10 cellular contexts compared by ENCODE assay signal in genomic region chr13:44648392-44649117, GRCh38.
DNase-seq lines count a peak whose midpoint lies in the region; ATAC-seq, FAIRE-seq and TF ChIP-seq lines count a peak whose summit lies in the region.
"Had no signal": no experiment of that assay in that cellular context is flagged by ENCODE, and none has a peak within 500 bp of the region (broad histone marks: within the 10 kb centered on the region; RNA-seq: fewer than 3 reads in every experiment).

No MANE protein-coding gene starts in this region.

- H3K9me3 ChIP-seq in HUES64 (ENCODE audit: insufficient read depth, low read depth, low read length) (no peaks in the 10 kb centered on the region), K562 (replicated peaks; ENCODE audit: control insufficient read depth, insufficient read depth, low read depth, low read length) (no peaks in the 10 kb centered on the region), osteoblast (ENCODE audit: low read depth, low read length) (no peaks in the 10 kb centered on the region), spleen (no peaks in the 10 kb centered on the region)
- H3K9me3 ChIP-seq: BLaER1 treated with 17β-estradiol and CSF1 and Interleukin-3, amounts not matched to agents 10 nM and 100 nM had no signal

- H3K9ac ChIP-seq in HUES64 (ENCODE audit: low read depth, low read length) (no peak overlapping the region), K562 (ENCODE audit: insufficient read depth in 1 of 2, low read depth in 2 of 2, low read length in 2 of 2) (no peak overlapping the region)
- H3K9ac ChIP-seq: BLaER1 treated with 17β-estradiol and CSF1 and Interleukin-3, amounts not matched to agents 10 nM and 100 nM had no signal

- TF ChIP-seq POLR2A in K562 (conservative IDR thresholded peaks at IDR 0.05) (no peak), spleen (IDR thresholded peaks at IDR 0.05) (no peak)

- TF ChIP-seq RAD21 in K562 (CRISPR knock-in tag; conservative IDR thresholded peaks at IDR 0.05 in 1 of 2, IDR thresholded peaks at IDR 0.05 in 1 of 2), result peak in 1 of 2 experiments; percentile 37; a peak in 2 of 4 replicates

- H3K4me3 ChIP-seq in HUES64 (ENCODE audit: low read length), result peak overlapping the region; percentile 33
- H3K4me3 ChIP-seq in K562, result no peak overlapping the region
- no peak overlapping the region for H3K4me3 ChIP-seq in osteoblast (ENCODE audit: insufficient read depth, low read length)
- H3K4me3 ChIP-seq in spleen, result no peak overlapping the region
- H3K4me3 ChIP-seq: BLaER1 treated with 17β-estradiol and CSF1 and Interleukin-3, amounts not matched to agents 10 nM and 100 nM had no signal

- H3K27me3 ChIP-seq in HUES64 (ENCODE audit: insufficient read depth, low read length), result no peaks in the 10 kb centered on the region
- no peaks in the 10 kb centered on the region; a peak in 1 of 5 replicates for H3K27me3 ChIP-seq in K562 (ENCODE audit: control insufficient read depth in 2 of 2, insufficient read depth in 2 of 2, low read length in 2 of 2)
- H3K27me3 ChIP-seq in osteoblast (ENCODE audit: insufficient read depth, low read length), result no peaks in the 10 kb centered on the region
- no peaks in the 10 kb centered on the region for H3K27me3 ChIP-seq in spleen (replicated peaks in 1 of 7)
- H3K27me3 ChIP-seq: BLaER1 treated with 17β-estradiol and CSF1 and Interleukin-3, amounts not matched to agents 10 nM and 100 nM had no signal

- DNase-seq in SIG-M5 treated with dmso at 0.1 percent for 504 hours (lab: John Stamatoyannopoulos, UW; ENCODE audit: unreplicated experiment) (peak; percentile 26), SIG-M5 (lab: John Stamatoyannopoulos, UW) (no peak), K562 (ENCODE audit: extremely low read depth in 1 of 4, low spot score in 3 of 4) (peak in 1 of 4 experiments; percentile 7), osteoblast (ENCODE audit: insufficient read length, low spot score, missing footprints) (peak; percentile 68), NCI-H1436 treated with DMSO at 0.1 percent for 48 hours (lab: John Stamatoyannopoulos, UW) (no peak), spleen (no peak), NCI-H2029 (lab: John Stamatoyannopoulos, UW) (no peak)
- DNase-seq: activated CD8-positive, alpha-beta memory T cell treated with anti-CD3 and anti-CD28 coated beads, Interleukin-2, amount 50 U/mL, for 4 hours had no signal

- CTCF ChIA-PET in K562 (lab: Yijun Ruan, JAX; ENCODE audit: low intra/inter-chr PET ratio), result interaction anchor here (0.8 kb wide), 1 partner anchor 165 kb away, joined by 4 read pairs; no protein-coding TSS in a partner anchor

- no peak for ATAC-seq in K562

- in situ Hi-C loops in K562 (cut with MboI), result no loop called here

- POLR2A ChIA-PET in K562 (lab: Yijun Ruan, JAX), result no interaction called here

- no peaks in the 10 kb centered on the region for H3K79me2 ChIP-seq in K562 (ENCODE audit: control insufficient read depth, insufficient read depth, low read length)
- H3K79me2 ChIP-seq in osteoblast (ENCODE audit: insufficient read depth, low read length), result no peaks in the 10 kb centered on the region

- no peaks in the 10 kb centered on the region for H4K20me1 ChIP-seq in K562 (replicated peaks; ENCODE audit: control insufficient read depth, insufficient read depth, low read length)
- no peaks in the 10 kb centered on the region for H4K20me1 ChIP-seq in osteoblast (ENCODE audit: insufficient read depth, low read length)
- H4K20me1 ChIP-seq: BLaER1 treated with 17β-estradiol and CSF1 and Interleukin-3, amounts not matched to agents 10 nM and 100 nM had no signal

- peak in 2 of 3 experiments; percentile 19 to 40; a peak in 2 of 6 replicates for TF ChIP-seq CTCF in K562 (IDR thresholded peaks at IDR 0.05 in 2 of 3, conservative IDR thresholded peaks at IDR 0.05 in 1 of 3; ENCODE audit: insufficient read depth in 2 of 3, low read depth in 1 of 3, low read length in 3 of 3)
- TF ChIP-seq CTCF in osteoblast (IDR thresholded peaks at IDR 0.05; ENCODE audit: extremely low read depth, low read depth, low read length), result peak; percentile 58
- peak in 4 of 11 experiments; percentile 15 to 25 (median 23) for TF ChIP-seq CTCF in spleen (IDR thresholded peaks at IDR 0.05 in 8 of 11, conservative IDR thresholded peaks at IDR 0.05 in 3 of 11)

- TF ChIP-seq EP300 in K562 (IDR thresholded peaks at IDR 0.05; ENCODE audit: low read length), result no peak

- H3K4me1 ChIP-seq in HUES64 (ENCODE audit: insufficient read depth, low read length) (peaks cover 19% of the 10 kb centered on the region), K562 (replicated peaks in 1 of 2; ENCODE audit: control insufficient read depth in 2 of 2, insufficient read depth in 2 of 2, low read length in 2 of 2) (no peaks in the 10 kb centered on the region), osteoblast (ENCODE audit: insufficient read depth, low read length) (peaks cover 5% of the 10 kb centered on the region), spleen (no peaks in the 10 kb centered on the region)
- H3K4me1 ChIP-seq: BLaER1 treated with 17β-estradiol and CSF1 and Interleukin-3, amounts not matched to agents 10 nM and 100 nM had no signal

- H3K27ac ChIP-seq in HUES64 (ENCODE audit: low read depth, low read length) (peak overlapping the region; percentile 70; the same call in 1 of the 2 replicates), K562 (ENCODE audit: extremely low read depth, low read depth, low read length) (no peak overlapping the region), osteoblast (ENCODE audit: low read depth, low read length) (no peak overlapping the region), spleen (no peak overlapping the region)
- H3K27ac ChIP-seq: BLaER1 treated with 17β-estradiol and CSF1 and Interleukin-3, amounts not matched to agents 10 nM and 100 nM had no signal

- intact Hi-C loops in K562 (cut with micrococcal nuclease) (loop anchor here (10.0 kb wide), 1 partner anchor 164 kb away; no protein-coding TSS in a partner anchor), spleen (cut with DNase I; ENCODE audit: low total_unique reads) (no loop called here)

- H2AFZ ChIP-seq in K562 (ENCODE audit: low read depth, low read length) (no peak overlapping the region), osteoblast (ENCODE audit: low read length) (peak overlapping the region; percentile 42)

- no peak for FAIRE-seq in K562 (lab: Jason Lieb, UNC)

- H3K4me2 ChIP-seq in K562 (ENCODE audit: insufficient read depth, low read length) (no peak overlapping the region), osteoblast (ENCODE audit: insufficient read depth, low read length) (no peak overlapping the region)
- H3K4me2 ChIP-seq: BLaER1 treated with 17β-estradiol and CSF1 and Interleukin-3, amounts not matched to agents 10 nM and 100 nM had no signal

- H3K36me3 ChIP-seq in HUES64 (ENCODE audit: insufficient read depth, low read length) (no peaks in the 10 kb centered on the region), K562 (ENCODE audit: control insufficient read depth, insufficient read depth, low read length) (no peaks in the 10 kb centered on the region), osteoblast (ENCODE audit: insufficient read depth, low read length) (no peaks in the 10 kb centered on the region), spleen (no peaks in the 10 kb centered on the region)
- H3K36me3 ChIP-seq: BLaER1 treated with 17β-estradiol and CSF1 and Interleukin-3, amounts not matched to agents 10 nM and 100 nM had no signal

- no TSS peak for BruUV-seq in K562 (replicated peaks; lab: Mats Ljungman, UMichigan)

- no peaks in the 10 kb centered on the region for H3K9me1 ChIP-seq in K562 (ENCODE audit: control insufficient read depth, insufficient read depth, low read length)

- 80% methylated on average over 1 of the region's 2 CpGs for WGBS in HUES64
- WGBS in K562 (ENCODE audit: insufficient coverage, low coverage, missing lambda C conversion rate), result 0% methylated on average over 2 of the region's 2 CpGs
- 51 to 79% (median 58%) methylated on average over 2 of the region's 2 CpGs for WGBS in spleen, 5 donors

TF ChIP-seq in K562, 482 proteins besides CTCF, POLR2A, EP300 and RAD21 (continues in another document):
- TF ChIP-seq BMI1 (IDR thresholded peaks at IDR 0.05; ENCODE audit: low read length) (no peak), ZNF830 (CRISPR knock-in tag; IDR thresholded peaks at IDR 0.05) (no peak), CEBPZ (IDR thresholded peaks at IDR 0.05; ENCODE audit: borderline replicate concordance, low read depth, low read length) (no peak)

Comparison
In these comparisons a context has a peak if more than half of its experiments do, and no peak if none do; other contexts are left out.
1. DNase-seq: peak in SIG-M5 treated with dmso at 0.1 percent for 504 hours (single experiment) and osteoblast (single experiment); none in SIG-M5 (single experiment), NCI-H1436 treated with DMSO at 0.1 percent for 48 hours (single experiment), spleen (single experiment) and NCI-H2029 (single experiment).